27 cellular contexts compared by ENCODE assay signal in the genomic region with DNA sequence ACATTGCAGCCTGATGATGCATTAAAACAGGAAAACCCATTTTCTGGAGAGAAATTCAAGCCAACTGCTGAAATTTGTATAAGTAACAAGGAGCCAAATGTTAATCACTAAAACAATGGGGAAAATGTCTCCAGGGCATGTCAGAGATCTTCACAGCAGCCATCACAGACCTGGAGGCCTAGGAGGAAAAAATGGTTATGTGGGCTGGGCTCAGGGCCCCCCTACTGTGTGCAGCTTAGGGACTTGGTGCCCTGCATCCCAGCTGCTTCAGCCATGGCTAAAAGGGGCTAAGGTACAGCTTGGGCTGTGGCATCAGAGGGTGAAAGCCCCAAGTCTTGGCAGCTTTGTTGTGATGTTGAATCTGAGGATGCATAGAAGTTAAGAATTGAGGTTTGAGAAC.
"Had no signal": no experiment of that assay in that cellular context is flagged by ENCODE, and none has a peak within 500 bp of the region (broad histone marks: within the 10 kb centered on the region; RNA-seq: fewer than 3 reads in every experiment).

No MANE protein-coding gene starts in this region.

- FAIRE-seq: endometrium, islet of Langerhans, keratinocyte had no signal

- H3K9me3 ChIP-seq: colonic mucosa, gastrocnemius medialis had no signal

- H3K27me3 Mint-ChIP-seq: dendritic cell treated with granulocyte-macrophage colony-stimulating factor and Interleukin-4, amounts not matched to agents 40 ng/mL and 50 ng/mL, for 4 days; naive B cell; naive thymus-derived CD8-positive, alpha-beta T cell had no signal

- H3K4me1 ChIP-seq: colonic mucosa, esophagus squamous epithelium, gastrocnemius medialis, heart right ventricle, left lung, lower lobe of right lung had no signal

- H3K4me3 ChIP-seq: colonic mucosa, esophagus squamous epithelium, gastrocnemius medialis, heart right ventricle, left lung, lower lobe of right lung, mucosa of descending colon had no signal

- H3K4me1 Mint-ChIP-seq: mesothelial cell of epicardium; naive B cell; naive thymus-derived CD8-positive, alpha-beta T cell had no signal

- H3K36me3 ChIP-seq: colonic mucosa, esophagus squamous epithelium, gastrocnemius medialis, heart right ventricle, left lung, lower lobe of right lung had no signal

- H3K4me3 Mint-ChIP-seq: dendritic cell treated with granulocyte-macrophage colony-stimulating factor and Interleukin-4, amounts not matched to agents 40 ng/mL and 50 ng/mL, for 4 days; mesothelial cell of epicardium; naive thymus-derived CD8-positive, alpha-beta T cell had no signal

- DNase-seq: colonic mucosa; cortex of kidney; effector CD4-positive, alpha-beta T cell; effector memory CD4-positive, alpha-beta T cell; erythroblast; esophagus squamous epithelium; foreskin melanocyte; gastrocnemius medialis; glutamatergic neuron; head of caudate nucleus; heart right ventricle; hippocampal formation; left cardiac atrium; left ventricle myocardium superior; lower lobe of right lung; mesenchymal stem cell; mucosa of descending colon; naive B cell; naive thymus-derived CD8-positive, alpha-beta T cell had no signal

- H3K27ac ChIP-seq: colonic mucosa, epithelial cell of prostate, esophagus squamous epithelium, gastrocnemius medialis, heart right ventricle, left lung, lower lobe of right lung had no signal

- ATAC-seq: esophagus mucosa; gastrocnemius medialis; heart right ventricle; left cardiac atrium; left lung; left ventricle myocardium superior; lower lobe of right lung; mucosa of descending colon; naive thymus-derived CD8-positive, alpha-beta T cell had no signal

- H3K36me3 Mint-ChIP-seq: mesothelial cell of epicardium, naive B cell had no signal

- H3K27ac Mint-ChIP-seq: dendritic cell treated with granulocyte-macrophage colony-stimulating factor and Interleukin-4, amounts not matched to agents 40 ng/mL and 50 ng/mL, for 4 days; mesothelial cell of epicardium; naive B cell; naive thymus-derived CD8-positive, alpha-beta T cell had no signal

- H3K27me3 ChIP-seq: colonic mucosa, esophagus squamous epithelium, gastrocnemius medialis, heart right ventricle, left lung had no signal
